In genomic region chr2:135563793-135564192, GRCh38 we compare ENCODE assay signal across 17 cellular contexts. TPM values are rescaled to one million over a fixed set of nuclear protein-coding genes. Genes with fewer than 3 reads are reported as not detected.
A peak's percentile ranks its signal among the peaks of the same experiment; 100 is the strongest.
DNase-seq lines count a peak whose midpoint lies in the region; ATAC-seq, FAIRE-seq and TF ChIP-seq lines count a peak whose summit lies in the region.
"Had no signal": no experiment of that assay in that cellular context is flagged by ENCODE, and none has a peak within 500 bp of the region (broad histone marks: within the 10 kb centered on the region; RNA-seq: fewer than 3 reads in every experiment).

No MANE protein-coding gene starts in this region.

- no peaks in the 10 kb centered on the region for H3K36me3 ChIP-seq in GM23248 (ENCODE audit: low read depth)

- H3K9me3 Mint-ChIP-seq in T-helper 1 cell treated with Interleukin-12 subunit alpha and Interleukin-12 subunit beta and Interleukin-4 antibody, amounts not matched to agents 30 μg/mL and 1 μg/mL, for 36 hours = no peaks in the 10 kb centered on the region

- no peak overlapping the region for H3K27ac ChIP-seq in GM23248
- H3K27ac ChIP-seq: ascending aorta, RWPE1 had no signal

- H3K9ac ChIP-seq in GM23248 = no peak overlapping the region

- no peak overlapping the region for H3K4me3 Mint-ChIP-seq in T-helper 1 cell treated with Interleukin-12 subunit alpha and Interleukin-12 subunit beta and Interleukin-4 antibody, amounts not matched to agents 30 μg/mL and 1 μg/mL, for 36 hours

- ATAC-seq in GM21576 (IDR thresholded peaks at IDR 0.05; ENCODE audit: unreplicated experiment) = no peak
- ATAC-seq in HG02759 (IDR thresholded peaks at IDR 0.05; ENCODE audit: unreplicated experiment) = no peak

- no peaks in the 10 kb centered on the region for H3F3A ChIP-seq in GM23248 (ENCODE audit: insufficient read depth)

- no peak for TF ChIP-seq CTCF in epithelial cell of esophagus (IDR thresholded peaks at IDR 0.05; ENCODE audit: insufficient read depth, low read depth, low read length, missing control alignments)

- no peaks in the 10 kb centered on the region for H3K27me3 ChIP-seq in GM23248 (replicated peaks; ENCODE audit: insufficient read depth)
- H3K27me3 ChIP-seq: ascending aorta had no signal

- H3K79me2 ChIP-seq in GM23248 (ENCODE audit: insufficient read depth) = peaks cover 44% of the 10 kb centered on the region

- DNase-seq in T-helper 1 cell = no peak
- peak; percentile 7 for DNase-seq in GM23248
- DNase-seq in RCC 7860 (ENCODE audit: low spot score) = peak; percentile 41
- peak; percentile 57 for DNase-seq in epithelial cell of esophagus (ENCODE audit: low read depth)
- DNase-seq in DMS53 (lab: John Stamatoyannopoulos, UW) = no peak
- DNase-seq: kidney glomerular epithelial cell; NCI-H1694; NCI-H524; stimulated activated CD4-positive, alpha-beta T cell treated with anti-CD3 and anti-CD28 coated beads, Interleukin-12 subunit alpha, Interleukin-12 subunit beta, amount 100 ng/mL, for 4 hours; trophoblast cell had no signal

- H3K27me3 Mint-ChIP-seq in T-helper 1 cell treated with Interleukin-12 subunit alpha and Interleukin-12 subunit beta and Interleukin-4 antibody, amounts not matched to agents 30 μg/mL and 1 μg/mL, for 36 hours (ENCODE audit: low read depth) = no peaks in the 10 kb centered on the region

- 97 to 98% methylated on average over 4 of the region's 4 CpGs for WGBS in GM23248 (ENCODE audit: low coverage in 1 of 2, low lambda C conversion rate in 2 of 2, missing lambda C conversion rate in 2 of 2), 2 experiments

- peaks cover 5% of the 10 kb centered on the region for H3K4me1 Mint-ChIP-seq in T-helper 1 cell treated with Interleukin-12 subunit alpha and Interleukin-12 subunit beta and Interleukin-4 antibody, amounts not matched to agents 30 μg/mL and 1 μg/mL, for 36 hours (ENCODE audit: low read depth)

- no peak overlapping the region for H3K4me2 ChIP-seq in GM23248 (ENCODE audit: unreplicated experiment)

- peak overlapping the region; percentile 15 for H3K27ac Mint-ChIP-seq in T-helper 1 cell treated with Interleukin-12 subunit alpha and Interleukin-12 subunit beta and Interleukin-4 antibody, amounts not matched to agents 30 μg/mL and 1 μg/mL, for 36 hours

- no peak for FAIRE-seq in RCC 7860 (lab: Jason Lieb, UNC)
- FAIRE-seq: A204.1, TTC549 had no signal

- peaks cover 7% of the 10 kb centered on the region for H3K36me3 Mint-ChIP-seq in T-helper 1 cell treated with Interleukin-12 subunit alpha and Interleukin-12 subunit beta and Interleukin-4 antibody, amounts not matched to agents 30 μg/mL and 1 μg/mL, for 36 hours (ENCODE audit: low read depth)

- no peaks in the 10 kb centered on the region for H3K9me2 ChIP-seq in GM23248 (ENCODE audit: insufficient read depth)

- in situ Hi-C loops in GM23248 (cut with MboI) = no loop called here

- no peaks in the 10 kb centered on the region for H3K9me3 ChIP-seq in GM23248 (ENCODE audit: low read depth)
- H3K9me3 ChIP-seq: ascending aorta had no signal

- no peak overlapping the region for H3K4me3 ChIP-seq in GM23248
- no peak overlapping the region for H3K4me3 ChIP-seq in epithelial cell of esophagus (ENCODE audit: low read length)
- H3K4me3 ChIP-seq: ascending aorta had no signal

- H3K4me1 ChIP-seq in GM23248 (ENCODE audit: insufficient read depth) = no peaks in the 10 kb centered on the region
- H3K4me1 ChIP-seq: ascending aorta had no signal

- no peaks in the 10 kb centered on the region for H4K20me1 ChIP-seq in GM23248 (ENCODE audit: insufficient read depth)

- H2AFZ ChIP-seq in GM23248 = no peak overlapping the region

RNA-seq across cellular contexts. Expression of gene R3HDM1, which starts 32.5 kb away (rescaled TPM):
- total RNA-seq in GM23248 (2014; rRNA removed; shearing (Covaris generic)) = 7.6 and 9.2 TPM in 2 replicates
- 16.2 and 18.9 TPM in 2 replicates for polyA plus RNA-seq in GM23248 (2016; fragmentation: Nextera tagmentation; extraction: Ambion mirVana)

RNA-seq across cellular contexts. Expression of gene ZRANB3, which starts 32.8 kb away (rescaled TPM):
- 5.8 and 6.4 TPM in 2 replicates for total RNA-seq in GM23248 (2014; rRNA removed; shearing (Covaris generic))
- 5.7 TPM in 2 replicates for polyA plus RNA-seq in GM23248 (2016; fragmentation: Nextera tagmentation; extraction: Ambion mirVana)

Comparison
In these comparisons a context has a peak if more than half of its experiments do, and no peak if none do; other contexts are left out.
1. DNase-seq: peak in GM23248 (single experiment), RCC 7860 (single experiment) and epithelial cell of esophagus (single experiment); none in T-helper 1 cell (0 of 5) and DMS53 (single experiment).